ENCODE assay signal across 17 cellular contexts in genomic region chr6:128277379-128277778, GRCh38.
A peak's percentile ranks its signal among the peaks of the same experiment; 100 is the strongest.
DNase-seq lines count a peak whose midpoint lies in the region; ATAC-seq and TF ChIP-seq lines count a peak whose summit lies in the region.
"Had no signal": no experiment of that assay in that cellular context is flagged by ENCODE, and none has a peak within 500 bp of the region (broad histone marks: within the 10 kb centered on the region; RNA-seq: fewer than 3 reads in every experiment).

No MANE protein-coding gene starts in this region.

- peaks cover 0 to 22% (median 9%) of the 10 kb centered on the region in 4 donors for H3K4me1 ChIP-seq in right lobe of liver

- no peak for TF ChIP-seq POLR2A in right lobe of liver (IDR thresholded peaks at IDR 0.05)

- ATAC-seq in right lobe of liver (peak; percentile 27 to 58 (median 46)), left colon (no peak)
- ATAC-seq: HCT116 had no signal

- H3K27me3 Mint-ChIP-seq in Calu3 (ENCODE audit: unreplicated experiment): no peaks in the 10 kb centered on the region
- no peaks in the 10 kb centered on the region for H3K27me3 Mint-ChIP-seq in type B pancreatic cell
- H3K27me3 Mint-ChIP-seq in activated CD4-positive, alpha-beta T cell treated with anti-CD3 and anti-CD28 coated beads, Interleukin-2, amount 10 ng/mL, durations not matched to agents 7 days and 5 days: no peaks in the 10 kb centered on the region
- H3K27me3 Mint-ChIP-seq: CD4-positive, alpha-beta T cell had no signal

- H3K36me3 ChIP-seq in right lobe of liver: no peaks in the 10 kb centered on the region

- BruUV-seq in Calu3 (replicated peaks; lab: Mats Ljungman, UMichigan): no TSS peak

- no peak overlapping the region for H3K4me3 ChIP-seq in right lobe of liver

- intact Hi-C loops in Calu3 (cut with micrococcal nuclease; ENCODE audit: unreplicated experiment): no loop called here
- intact Hi-C loops in right lobe of liver (cut with DNase I): no loop called here
- intact Hi-C loops in left colon (cut with DNase I, micrococcal nuclease): no loop called here

- H3K9me3 ChIP-seq in right lobe of liver: no peaks in the 10 kb centered on the region

- 31% methylated on average over 3 of the region's 3 CpGs for WGBS in right lobe of liver (ENCODE audit: insufficient coverage, low coverage, low lambda C conversion rate, missing lambda C conversion rate)

- POLR2A ChIA-PET in activated CD4-positive, alpha-beta T cell treated with anti-CD3 and anti-CD28 coated beads, Interleukin-2, amount 10 ng/mL, durations not matched to agents 7 days and 5 days (lab: Charles Lee): interaction anchor here (0.6 to 0.7 kb wide), 2 partner anchors 111 to 550 kb away, joined by 3 read pairs; no protein-coding TSS in a partner anchor

- TF ChIP-seq CTCF in Calu3 (IDR thresholded peaks at IDR 0.05; ENCODE audit: unreplicated experiment) (no peak), right lobe of liver (IDR thresholded peaks at IDR 0.05) (no peak), type B pancreatic cell (conservative IDR thresholded peaks at IDR 0.05) (no peak)

- H3K27ac ChIP-seq in right lobe of liver: no peak overlapping the region
- H3K27ac ChIP-seq: C4-2B had no signal

- no peaks in the 10 kb centered on the region for H3K27me3 ChIP-seq in right lobe of liver

- no peaks in the 10 kb centered on the region for H3K9me3 Mint-ChIP-seq in Calu3 (ENCODE audit: low read depth, unreplicated experiment)
- no peaks in the 10 kb centered on the region for H3K9me3 Mint-ChIP-seq in type B pancreatic cell
- H3K9me3 Mint-ChIP-seq in activated CD4-positive, alpha-beta T cell treated with anti-CD3 and anti-CD28 coated beads, Interleukin-2, amount 10 ng/mL, durations not matched to agents 7 days and 5 days: peaks cover under 1% of the 10 kb centered on the region
- H3K9me3 Mint-ChIP-seq: CD4-positive, alpha-beta T cell; HFFc6 had no signal

- no peak overlapping the region for H3K4me3 Mint-ChIP-seq in Calu3 (ENCODE audit: low read depth, unreplicated experiment)
- H3K4me3 Mint-ChIP-seq in type B pancreatic cell: no peak overlapping the region
- H3K4me3 Mint-ChIP-seq in activated CD4-positive, alpha-beta T cell treated with anti-CD3 and anti-CD28 coated beads, Interleukin-2, amount 10 ng/mL, durations not matched to agents 7 days and 5 days: no peak overlapping the region
- H3K4me3 Mint-ChIP-seq: CD4-positive, alpha-beta T cell; HFFc6 had no signal

- peaks cover 50% of the 10 kb centered on the region for H3K4me1 Mint-ChIP-seq in Calu3 (ENCODE audit: low read depth, unreplicated experiment)
- peaks cover 47% of the 10 kb centered on the region for H3K4me1 Mint-ChIP-seq in type B pancreatic cell (ENCODE audit: unreplicated experiment)
- peaks cover 7% of the 10 kb centered on the region for H3K4me1 Mint-ChIP-seq in activated CD4-positive, alpha-beta T cell treated with anti-CD3 and anti-CD28 coated beads, Interleukin-2, amount 10 ng/mL, durations not matched to agents 7 days and 5 days

- peak overlapping the region; percentile 47 for H3K27ac Mint-ChIP-seq in Calu3 (ENCODE audit: unreplicated experiment)
- peak overlapping the region; percentile 59 for H3K27ac Mint-ChIP-seq in type B pancreatic cell
- H3K27ac Mint-ChIP-seq in activated CD4-positive, alpha-beta T cell treated with anti-CD3 and anti-CD28 coated beads, Interleukin-2, amount 10 ng/mL, durations not matched to agents 7 days and 5 days: no peak overlapping the region
- H3K27ac Mint-ChIP-seq: CD4-positive, alpha-beta T cell had no signal

- CTCF ChIA-PET in Calu3 (lab: Charles Lee): interaction anchor here (1.3 kb wide), 1 partner anchor 30 kb away, joined by 4 read pairs; no protein-coding TSS in a partner anchor
- CTCF ChIA-PET in activated CD4-positive, alpha-beta T cell treated with anti-CD3 and anti-CD28 coated beads, Interleukin-2, amount 10 ng/mL, durations not matched to agents 7 days and 5 days (lab: Charles Lee): interaction anchor here (0.6 to 1.9 kb wide), 3 partner anchors 28 to 528 kb away, joined by 3 to 5 read pairs (median 3); no protein-coding TSS in a partner anchor

- DNase-seq in Calu3 (no peak), NCI-H69 (lab: John Stamatoyannopoulos, UW) (peak; percentile 71), right lobe of liver (no peak), type B pancreatic cell (ENCODE audit: extremely low spot score, unreplicated experiment) (no peak), left colon (no peak), activated gamma-delta T cell (lab: John Stamatoyannopoulos, UW) (no peak)
- no peak for DNase-seq in activated CD4-positive, alpha-beta T cell treated with anti-CD3 and anti-CD28 coated beads, Interleukin-2, amount 10 ng/mL, durations not matched to agents 7 days and 5 days
- DNase-seq: ACHN; AML-193; CD4-positive, alpha-beta T cell; DMS79 treated with DMSO at 0.1 percent for 48 hours; GF-D8; GOT3; H7; HFFc6 had no signal

- H3K36me3 Mint-ChIP-seq in Calu3 (ENCODE audit: insufficient read depth, unreplicated experiment): no peaks in the 10 kb centered on the region
- peaks cover 5% of the 10 kb centered on the region for H3K36me3 Mint-ChIP-seq in type B pancreatic cell
- H3K36me3 Mint-ChIP-seq in activated CD4-positive, alpha-beta T cell treated with anti-CD3 and anti-CD28 coated beads, Interleukin-2, amount 10 ng/mL, durations not matched to agents 7 days and 5 days (ENCODE audit: low read depth): no peaks in the 10 kb centered on the region
